In the genomic region with DNA sequence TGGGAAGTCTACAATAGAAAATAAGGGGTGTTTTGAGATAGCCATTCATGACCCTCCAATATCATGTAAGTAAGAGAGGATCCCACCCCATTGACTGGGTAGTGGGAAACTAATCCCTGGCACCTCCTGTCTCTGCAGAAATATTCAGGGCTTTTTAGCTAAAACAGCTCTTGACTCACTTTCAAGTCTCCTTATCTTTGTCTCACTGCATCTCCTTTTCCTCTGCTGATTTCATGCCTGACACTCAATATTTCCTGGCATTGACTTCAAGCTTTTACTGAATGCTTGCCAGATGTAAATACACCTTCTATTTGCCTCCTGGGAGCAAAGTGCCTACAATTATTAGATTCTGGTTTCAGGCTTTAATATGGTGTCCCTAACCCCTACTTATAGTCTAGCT, we compare ENCODE assay signal across 24 cellular contexts. TPM values are rescaled to one million over a fixed set of nuclear protein-coding genes. Genes with fewer than 3 reads are reported as not detected.
DNase-seq lines count a peak whose midpoint lies in the region; ATAC-seq and TF ChIP-seq lines count a peak whose summit lies in the region.
"Had no signal": no experiment of that assay in that cellular context is flagged by ENCODE, and none has a peak within 500 bp of the region (broad histone marks: within the 10 kb centered on the region; RNA-seq: fewer than 3 reads in every experiment).

No MANE protein-coding gene starts in this region.

- no peaks in the 10 kb centered on the region for H3K9me3 Mint-ChIP-seq in activated naive CD4-positive, alpha-beta T cell treated with anti-CD3 and anti-CD28 coated beads, Interleukin-2, amount 10 ng/mL, durations not matched to agents 7 days and 5 days
- H3K9me3 Mint-ChIP-seq: activated B cell treated with CpG ODN at 0.5 μM for 24 hours; activated CD4-positive, alpha-beta memory T cell treated with anti-CD3 and anti-CD28 coated beads, Interleukin-2, amount 10 ng/mL, durations not matched to agents 7 days and 5 days; brain; dendritic cell treated with granulocyte-macrophage colony-stimulating factor and Interleukin-4, amounts not matched to agents 40 ng/mL and 50 ng/mL, for 4 days had no signal

- no peaks in the 10 kb centered on the region for H3K4me1 Mint-ChIP-seq in activated naive CD4-positive, alpha-beta T cell treated with anti-CD3 and anti-CD28 coated beads, Interleukin-2, amount 10 ng/mL, durations not matched to agents 7 days and 5 days
- H3K4me1 Mint-ChIP-seq: activated B cell treated with CpG ODN at 0.5 μM for 24 hours; activated CD4-positive, alpha-beta memory T cell treated with anti-CD3 and anti-CD28 coated beads, Interleukin-2, amount 10 ng/mL, durations not matched to agents 7 days and 5 days; activated naive CD4-positive, alpha-beta T cell treated with anti-CD3 and anti-CD28 coated beads, Interleukin-2, amount 50 U/mL, for 24 hours had no signal

- H3K4me1 ChIP-seq in left ventricle myocardium inferior, result peaks cover 53% of the 10 kb centered on the region
- H3K4me1 ChIP-seq: suprapubic skin, vagina had no signal

- no peaks in the 10 kb centered on the region for H3K27me3 Mint-ChIP-seq in activated naive CD4-positive, alpha-beta T cell treated with anti-CD3 and anti-CD28 coated beads, Interleukin-2, amount 10 ng/mL, durations not matched to agents 7 days and 5 days
- H3K27me3 Mint-ChIP-seq: activated B cell treated with CpG ODN at 0.5 μM for 24 hours; activated CD4-positive, alpha-beta memory T cell treated with anti-CD3 and anti-CD28 coated beads, Interleukin-2, amount 10 ng/mL, durations not matched to agents 7 days and 5 days; activated naive CD4-positive, alpha-beta T cell treated with anti-CD3 and anti-CD28 coated beads, Interleukin-2, amount 50 U/mL, for 24 hours; brain; CD4-positive, CD25-positive, alpha-beta regulatory T cell; dendritic cell treated with granulocyte-macrophage colony-stimulating factor and Interleukin-4, amounts not matched to agents 40 ng/mL and 50 ng/mL, for 4 days had no signal

- CTCF ChIA-PET in activated naive CD4-positive, alpha-beta T cell treated with anti-CD3 and anti-CD28 coated beads, Interleukin-2, amount 10 ng/mL, durations not matched to agents 7 days and 5 days (lab: Charles Lee), result no interaction called here

- H3K27me3 ChIP-seq in left ventricle myocardium inferior (ENCODE audit: low read depth), result no peaks in the 10 kb centered on the region
- H3K27me3 ChIP-seq: suprapubic skin, vagina had no signal

- no peak overlapping the region for H3K4me3 ChIP-seq in left ventricle myocardium inferior
- H3K4me3 ChIP-seq: suprapubic skin, vagina had no signal

- H3K9me3 ChIP-seq in left ventricle myocardium inferior (replicated peaks), result no peaks in the 10 kb centered on the region
- H3K9me3 ChIP-seq: suprapubic skin, vagina had no signal

- intact Hi-C loops in left ventricle myocardium inferior (cut with micrococcal nuclease), result no loop called here

- DNase-seq in CMK (ENCODE audit: low read depth) (peak; percentile 8), NCI-H2029 (lab: John Stamatoyannopoulos, UW) (peak; percentile 26), left ventricle myocardium inferior (no peak), T-helper 1 cell (no peak)
- DNase-seq in activated CD8-positive, alpha-beta memory T cell treated with anti-CD3 and anti-CD28 coated beads for 24 hours, result no peak
- no peak for DNase-seq in activated naive CD4-positive, alpha-beta T cell treated with anti-CD3 and anti-CD28 coated beads, Interleukin-2, amount 10 ng/mL, durations not matched to agents 7 days and 5 days
- DNase-seq: activated B cell treated with CpG ODN at 0.5 μM for 24 hours; activated CD4-positive, alpha-beta memory T cell treated with anti-CD3 and anti-CD28 coated beads, Interleukin-2, amount 10 ng/mL, durations not matched to agents 7 days and 5 days; activated T-cell treated with anti-CD3 and anti-CD28 coated beads, Interleukin-2, amount 50 U/mL, for 1 hour; CD4-positive, CD25-positive, alpha-beta regulatory T cell; foreskin melanocyte; H7; NCI-H1694; NCI-H510A treated with DMSO at 0.1 percent for 48 hours; SHP77 treated with DMSO at 0.1 percent for 48 hours; stimulated activated CD4-positive, alpha-beta T cell treated with anti-CD3 and anti-CD28 coated beads, Interleukin-12 subunit alpha, Interleukin-12 subunit beta, amount 100 ng/mL, for 4 hours had no signal

- no peaks in the 10 kb centered on the region for H3K36me3 ChIP-seq in left ventricle myocardium inferior
- H3K36me3 ChIP-seq: suprapubic skin, vagina had no signal

- no peak overlapping the region for H3K27ac Mint-ChIP-seq in activated naive CD4-positive, alpha-beta T cell treated with anti-CD3 and anti-CD28 coated beads, Interleukin-2, amount 10 ng/mL, durations not matched to agents 7 days and 5 days
- H3K27ac Mint-ChIP-seq: activated B cell treated with CpG ODN at 0.5 μM for 24 hours; activated CD4-positive, alpha-beta memory T cell treated with anti-CD3 and anti-CD28 coated beads, Interleukin-2, amount 10 ng/mL, durations not matched to agents 7 days and 5 days; activated naive CD4-positive, alpha-beta T cell treated with anti-CD3 and anti-CD28 coated beads, Interleukin-2, amount 50 U/mL, for 24 hours; brain; CD4-positive, CD25-positive, alpha-beta regulatory T cell; dendritic cell treated with granulocyte-macrophage colony-stimulating factor and Interleukin-4, amounts not matched to agents 40 ng/mL and 50 ng/mL, for 4 days; T-helper 1 cell treated with Interleukin-12 subunit alpha and Interleukin-12 subunit beta and Interleukin-4 antibody, amounts not matched to agents 30 μg/mL and 1 μg/mL, for 36 hours had no signal

- H3K36me3 Mint-ChIP-seq in activated naive CD4-positive, alpha-beta T cell treated with anti-CD3 and anti-CD28 coated beads, Interleukin-2, amount 10 ng/mL, durations not matched to agents 7 days and 5 days, result no peaks in the 10 kb centered on the region
- H3K36me3 Mint-ChIP-seq: activated naive CD4-positive, alpha-beta T cell treated with anti-CD3 and anti-CD28 coated beads, Interleukin-2, amount 50 U/mL, for 24 hours; brain; CD4-positive, CD25-positive, alpha-beta regulatory T cell had no signal

- ATAC-seq in HG03108 (IDR thresholded peaks at IDR 0.05; ENCODE audit: unreplicated experiment), result no peak

- peak overlapping the region; percentile 60 for H3K27ac ChIP-seq in VCaP
- peak overlapping the region; percentile 45 for H3K27ac ChIP-seq in left ventricle myocardium inferior (replicated peaks)
- H3K27ac ChIP-seq: suprapubic skin, vagina had no signal

- TF ChIP-seq CTCF in VCaP (conservative IDR thresholded peaks at IDR 0.05) (no peak), left ventricle myocardium inferior (IDR thresholded peaks at IDR 0.05; ENCODE audit: borderline replicate concordance) (no peak)

- no peak overlapping the region for H3K4me3 Mint-ChIP-seq in activated naive CD4-positive, alpha-beta T cell treated with anti-CD3 and anti-CD28 coated beads, Interleukin-2, amount 10 ng/mL, durations not matched to agents 7 days and 5 days
- H3K4me3 Mint-ChIP-seq: activated B cell treated with CpG ODN at 0.5 μM for 24 hours; activated CD4-positive, alpha-beta memory T cell treated with anti-CD3 and anti-CD28 coated beads, Interleukin-2, amount 10 ng/mL, durations not matched to agents 7 days and 5 days; activated naive CD4-positive, alpha-beta T cell treated with anti-CD3 and anti-CD28 coated beads, Interleukin-2, amount 50 U/mL, for 24 hours; brain; CD4-positive, CD25-positive, alpha-beta regulatory T cell; dendritic cell treated with granulocyte-macrophage colony-stimulating factor and Interleukin-4, amounts not matched to agents 40 ng/mL and 50 ng/mL, for 4 days; T-helper 1 cell treated with Interleukin-12 subunit alpha and Interleukin-12 subunit beta and Interleukin-4 antibody, amounts not matched to agents 30 μg/mL and 1 μg/mL, for 36 hours had no signal

RNA-seq across cellular contexts. Expression of gene CHRM2, which starts 57.1 kb away (rescaled TPM):
- 76.2 TPM for total RNA-seq in left ventricle myocardium inferior
- total RNA-seq: activated B cell treated with CpG ODN at 0.5 μM for 24 hours; activated CD4-positive, alpha-beta memory T cell treated with anti-CD3 and anti-CD28 coated beads, Interleukin-2, amount 10 ng/mL, durations not matched to agents 7 days and 5 days; CD4-positive, CD25-positive, alpha-beta regulatory T cell; H7 had no signal

Comparison
In these comparisons a context has a peak if more than half of its experiments do, and no peak if none do; other contexts are left out.
1. DNase-seq: peak in CMK (single experiment) and NCI-H2029 (single experiment); none in left ventricle myocardium inferior (single experiment), activated CD8-positive, alpha-beta memory T cell treated with anti-CD3 and anti-CD28 coated beads for 24 hours (single experiment), activated naive CD4-positive, alpha-beta T cell treated with anti-CD3 and anti-CD28 coated beads, Interleukin-2, amount 10 ng/mL, durations not matched to agents 7 days and 5 days (single experiment) and T-helper 1 cell (0 of 5).